ENCODE assay signal across 8 cellular contexts in the genomic region with DNA sequence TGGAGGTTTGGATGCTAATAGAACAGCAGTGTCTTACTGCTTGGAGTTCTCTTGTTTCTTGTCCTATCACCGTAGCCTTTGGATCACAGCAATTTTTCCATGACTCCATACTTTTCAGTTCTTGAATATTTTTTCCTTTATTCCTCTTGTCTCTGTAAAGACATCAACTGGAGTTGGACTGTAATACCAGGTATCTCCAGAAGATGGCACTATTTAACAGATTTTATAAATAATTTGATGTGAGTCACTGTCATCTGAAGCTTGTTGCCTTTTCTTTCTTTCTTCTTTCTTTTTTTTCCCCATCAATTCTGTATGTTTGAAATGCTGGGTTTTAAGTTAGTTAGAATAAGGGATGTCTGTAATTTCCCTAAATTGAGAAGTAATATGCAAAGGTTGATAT. TPM values are rescaled to one million over a fixed set of nuclear protein-coding genes. Genes with fewer than 3 reads are reported as not detected.
DNase-seq lines count a peak whose midpoint lies in the region; ATAC-seq and TF ChIP-seq lines count a peak whose summit lies in the region.

No MANE protein-coding gene starts in this region.

- no peaks in the 10 kb centered on the region for H3K27me3 ChIP-seq in A673 (replicated peaks; ENCODE audit: insufficient read depth, low read depth, low read length, poor library complexity)
- peaks cover 0 to 51% (median 6%) of the 10 kb centered on the region in 45 donors for H3K27me3 ChIP-seq in dorsolateral prefrontal cortex
- no peaks in the 10 kb centered on the region for H3K27me3 ChIP-seq in neutrophil

- no peaks in the 10 kb centered on the region for H3K36me3 ChIP-seq in A673 (ENCODE audit: insufficient read depth, low read length, poor library complexity, severe bottlenecking)
- no peaks in the 10 kb centered on the region for H3K36me3 ChIP-seq in neutrophil

- H3K4me1 ChIP-seq in A673 (ENCODE audit: insufficient read depth, low read length, poor library complexity, severe bottlenecking) (no peaks in the 10 kb centered on the region), neutrophil (ENCODE audit: control insufficient read depth in 1 of 2, insufficient read depth in 1 of 2, low read depth in 1 of 2, low read length in 1 of 2) (peaks cover 18 to 23% of the 10 kb centered on the region in 2 experiments)

- no TSS peak for BruUV-seq in A673 (replicated peaks; lab: Mats Ljungman, UMichigan)

- no peak overlapping the region for H3K27ac ChIP-seq in A673 (ENCODE audit: low read depth, low read length, poor library complexity, severe bottlenecking)
- peak overlapping the region in 1 of 59 donors; percentile 29 for H3K27ac ChIP-seq in dorsolateral prefrontal cortex
- H3K27ac ChIP-seq in neutrophil = no peak overlapping the region

- ATAC-seq in GM21423 (IDR thresholded peaks at IDR 0.05; ENCODE audit: unreplicated experiment) (no peak), Right ventricle myocardium inferior (no peak)

- TF ChIP-seq CTCF in A673 (conservative IDR thresholded peaks at IDR 0.05; ENCODE audit: low read depth, low read length) (peak; percentile 67), GM10248 (IDR thresholded peaks at IDR 0.05; ENCODE audit: control extremely low read depth, extremely low read depth, low read depth, missing control alignments) (peak; percentile 42), dorsolateral prefrontal cortex (IDR thresholded peaks at IDR 0.05 in 54 of 56, conservative IDR thresholded peaks at IDR 0.05 in 2 of 56; ENCODE audit: low read depth in 1 of 56, partially characterized antibody in 56 of 56) (peak; percentile 33 to 78 (median 68)), neutrophil (IDR thresholded peaks at IDR 0.05) (peak; percentile 59)

- DNase-seq in A673 (ENCODE audit: low spot score) (peak; percentile 64), GM10248 (ENCODE audit: extremely low spot score) (no peak), NCI-H748 treated with DMSO at 0.1 percent for 48 hours (lab: John Stamatoyannopoulos, UW) (peak; percentile 1), dorsolateral prefrontal cortex (no peak), HuH-7.5 (ENCODE audit: low spot score) (no peak), Right ventricle myocardium inferior (ENCODE audit: missing footprints) (no peak)

- no peaks in the 10 kb centered on the region for H3K9me3 ChIP-seq in A673 (ENCODE audit: low read depth, low read length, poor library complexity, severe bottlenecking)
- no peaks in the 10 kb centered on the region for H3K9me3 ChIP-seq in neutrophil

- POLR2A ChIA-PET in A673 (lab: Charles Lee; ENCODE audit: low non-redundant PET) = no interaction called here
- POLR2A ChIA-PET in GM10248 (lab: Yijun Ruan, JAX) = no interaction called here

- no peak overlapping the region for H3K4me3 ChIP-seq in A673 (ENCODE audit: low read depth, low read length, poor library complexity, severe bottlenecking)
- H3K4me3 ChIP-seq in dorsolateral prefrontal cortex = no peak overlapping the region
- H3K4me3 ChIP-seq in neutrophil (ENCODE audit: low read depth in 1 of 2, low read length in 1 of 2) = no peak overlapping the region

- intact Hi-C loops in A673 (cut with micrococcal nuclease; ENCODE audit: unreplicated experiment) = loop anchor here (2.0 to 10.0 kb wide), 3 partner anchors 278 to 511 kb away; partner anchors contain the start of gene SMIM10
- intact Hi-C loops in dorsolateral prefrontal cortex (cut with DNase I) = no loop called here
- intact Hi-C loops in Right ventricle myocardium inferior (cut with DNase I) = loop anchor here (5.0 kb wide), 1 partner anchor 298 kb away; no protein-coding TSS in a partner anchor

- CTCF ChIA-PET in A673 (lab: Charles Lee) (interaction anchor here (0.8 to 1.1 kb wide), 3 partner anchors 299 to 1917 kb away, joined by 3 to 8 read pairs (median 3); no protein-coding TSS in a partner anchor), GM10248 (lab: Yijun Ruan, JAX) (interaction anchor here (0.8 to 1.4 kb wide), 5 partner anchors 18 to 602 kb away, joined by 3 to 5 read pairs (median 3); no protein-coding TSS in a partner anchor)

RNA-seq across cellular contexts. Expression of gene HPRT1, which starts 24.1 kb away (rescaled TPM):
- 66.9 and 67.1 TPM in 2 replicates for total RNA-seq in A673 (2021)
- 100 to 1,000 TPM in 41 of 120 experiments, 10 to 100 TPM in 79; 27.8 to 147 (median 91.5) TPM for total RNA-seq in dorsolateral prefrontal cortex
- 18.0 TPM for total RNA-seq in Right ventricle myocardium inferior

Comparison
In these comparisons a context has a peak if more than half of its experiments do, and no peak if none do; other contexts are left out.
1. DNase-seq: peak in A673 (single experiment) and NCI-H748 treated with DMSO at 0.1 percent for 48 hours (single experiment); none in GM10248 (single experiment), dorsolateral prefrontal cortex (0 of 10), HuH-7.5 (single experiment) and Right ventricle myocardium inferior (single experiment).
2. intact Hi-C loops: an anchor here in A673 (2.0 to 10.0 kb wide) and Right ventricle myocardium inferior (5.0 kb wide); none called in dorsolateral prefrontal cortex.
3. Peak in every context shown above with its lines, with median percentiles within 50 percentile points of each other: CTCF ChIP-seq.